In the genomic region with DNA sequence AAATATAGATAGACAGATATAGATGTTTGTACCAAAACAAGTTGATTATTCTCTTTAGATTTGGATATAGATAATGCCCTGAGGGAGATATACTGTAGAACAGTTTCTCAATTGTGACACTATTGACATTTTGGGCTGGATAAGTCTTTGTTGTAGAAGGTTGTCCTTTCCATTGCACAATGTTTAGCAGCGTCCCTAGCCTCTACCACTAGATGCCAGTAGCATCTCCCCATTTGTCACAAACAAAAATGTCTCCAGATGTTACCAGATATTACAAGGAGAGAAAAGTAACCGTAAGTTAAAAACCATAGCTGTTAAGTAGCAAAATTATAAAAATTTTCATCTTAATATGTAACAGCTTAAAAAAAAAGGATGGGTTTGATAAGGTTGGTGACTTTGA, we compare ENCODE assay signal across 2 cellular contexts.
A peak's percentile ranks its signal among the peaks of the same experiment; 100 is the strongest.
TF ChIP-seq lines count a peak whose summit lies in the region.

No MANE protein-coding gene starts in this region.

TF ChIP-seq in IMR-90, 13 proteins besides CTCF, POLR2A, EP300 and RAD21:
- TF ChIP-seq BHLHE40 (IDR thresholded peaks at IDR 0.05; ENCODE audit: low read depth, low read length), result no peak
- TF ChIP-seq CEBPB (IDR thresholded peaks at IDR 0.05; ENCODE audit: low read depth, low read length), result peak; percentile 78

TF ChIP-seq in HepG2, 621 proteins besides CTCF, POLR2A, EP300 and RAD21:
- TF ChIP-seq ZKSCAN5 (CRISPR knock-in tag; IDR thresholded peaks at IDR 0.05) (no peak), CSRNP2 (CRISPR knock-in tag; conservative IDR thresholded peaks at IDR 0.05; ENCODE audit: low read depth) (no peak), ZFY (CRISPR knock-in tag; IDR thresholded peaks at IDR 0.05) (no peak), CEBPB (IDR thresholded peaks at IDR 0.05; ENCODE audit: borderline replicate concordance, low read depth, low read length) (peak; percentile 47; the same call in 1 of the 2 replicates)
